ENCODE assay signal across 19 cellular contexts in the genomic region with DNA sequence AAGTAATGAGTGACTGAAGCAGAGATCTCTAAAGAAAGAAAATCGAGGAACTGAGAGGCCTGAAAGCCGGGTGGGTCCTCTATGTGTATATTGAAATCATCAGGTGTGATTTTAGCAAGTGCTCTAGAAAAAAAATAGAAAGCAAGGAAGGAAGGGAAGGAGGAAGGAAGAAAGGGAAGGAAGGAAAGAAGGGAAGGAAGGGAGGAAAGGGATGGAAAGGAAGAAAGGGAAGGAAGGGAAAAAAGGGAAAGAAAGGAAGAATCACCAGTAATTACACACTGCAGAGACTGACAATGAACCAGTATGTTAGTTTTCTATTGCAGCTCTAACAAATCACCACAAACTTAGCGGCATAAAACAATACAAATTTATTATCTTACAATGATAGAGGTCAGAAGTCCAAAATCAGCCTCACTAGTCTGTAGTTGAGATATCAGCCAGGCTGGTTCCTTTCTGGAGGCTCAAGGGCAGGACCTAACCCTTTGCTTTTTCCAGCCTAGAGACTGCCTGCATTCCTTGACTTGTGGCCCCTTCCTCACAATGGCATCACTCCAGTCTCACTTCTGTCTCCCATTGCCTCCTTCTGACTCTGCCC. TPM values are rescaled to one million over a fixed set of nuclear protein-coding genes. Genes with fewer than 3 reads are reported as not detected.
DNase-seq lines count a peak whose midpoint lies in the region; ATAC-seq and TF ChIP-seq lines count a peak whose summit lies in the region.
"Had no signal": no experiment of that assay in that cellular context is flagged by ENCODE, and none has a peak within 500 bp of the region (broad histone marks: within the 10 kb centered on the region; RNA-seq: fewer than 3 reads in every experiment).

No MANE protein-coding gene starts in this region.

- no peak overlapping the region for H4K91ac ChIP-seq in neuronal stem cell (ENCODE audit: low read depth, low read length, poor library complexity)

- H3K4me1 Mint-ChIP-seq in activated CD4-positive, alpha-beta memory T cell treated with anti-CD3 and anti-CD28 coated beads, Interleukin-2, amount 10 ng/mL, durations not matched to agents 7 days and 5 days = no peaks in the 10 kb centered on the region
- H3K4me1 Mint-ChIP-seq: B cell; CD4-positive, CD25-positive, alpha-beta regulatory T cell had no signal

- H3K18ac ChIP-seq in neuronal stem cell (ENCODE audit: low read length) = no peak overlapping the region

- peak overlapping the region; percentile 27 for H3K14ac ChIP-seq in neuronal stem cell (ENCODE audit: low read length)

- H3K27me3 Mint-ChIP-seq in activated CD4-positive, alpha-beta memory T cell treated with anti-CD3 and anti-CD28 coated beads, Interleukin-2, amount 10 ng/mL, durations not matched to agents 7 days and 5 days = no peaks in the 10 kb centered on the region

- no CpG with 5 or more reads among the region's 3 CpGs for WGBS in neuronal stem cell (ENCODE audit: extremely low coverage in 2 of 2, insufficient read length in 2 of 2, insufficient replicate concordance in 1 of 2), 2 donors

- CTCF ChIA-PET in HEK293 (lab: Yijun Ruan, JAX) = interaction anchor here (0.6 kb wide), 1 partner anchor 1225 kb away, joined by 3 read pairs; no protein-coding TSS in a partner anchor
- CTCF ChIA-PET in activated CD4-positive, alpha-beta memory T cell treated with anti-CD3 and anti-CD28 coated beads, Interleukin-2, amount 10 ng/mL, durations not matched to agents 7 days and 5 days (lab: Charles Lee) = no interaction called here

- H3K9me3 Mint-ChIP-seq in activated CD4-positive, alpha-beta memory T cell treated with anti-CD3 and anti-CD28 coated beads, Interleukin-2, amount 10 ng/mL, durations not matched to agents 7 days and 5 days = no peaks in the 10 kb centered on the region
- H3K9me3 Mint-ChIP-seq: CD8-positive, alpha-beta T cell; H9; HFFc6 had no signal

- no peak overlapping the region for H3K4ac ChIP-seq in neuronal stem cell (ENCODE audit: low read length)

- no peak overlapping the region for H2AFZ ChIP-seq in neuronal stem cell (ENCODE audit: low read length)
- H2AFZ ChIP-seq: GM23248 had no signal

- no peaks in the 10 kb centered on the region for H3K36me3 ChIP-seq in HEK293 (ENCODE audit: control insufficient read depth in 2 of 2, insufficient read depth in 1 of 2, low read length in 2 of 2)
- no peaks in the 10 kb centered on the region for H3K36me3 ChIP-seq in neuronal stem cell (replicated peaks in 1 of 2; ENCODE audit: control insufficient read depth in 2 of 2, insufficient read depth in 2 of 2, low read length in 2 of 2)
- H3K36me3 ChIP-seq: BLaER1 had no signal

- H3K4me2 ChIP-seq in neuronal stem cell (ENCODE audit: insufficient read depth, low read length, poor library complexity, severe bottlenecking) = no peak overlapping the region
- H3K4me2 ChIP-seq: BLaER1 had no signal

- peak in 1 of 2 donors; percentile 11 for DNase-seq in left colon
- DNase-seq in neuronal stem cell (ENCODE audit: low spot score) = no peak
- DNase-seq in retina = no peak
- DNase-seq in activated CD4-positive, alpha-beta memory T cell treated with anti-CD3 and anti-CD28 coated beads, Interleukin-2, amount 10 ng/mL, durations not matched to agents 7 days and 5 days = no peak
- DNase-seq: Caco-2; CD4-positive, CD25-positive, alpha-beta regulatory T cell; CD8-positive, alpha-beta T cell; DMS153; DND-41; GM23248; H9; HFFc6 had no signal

- H3K23ac ChIP-seq in neuronal stem cell (ENCODE audit: low read depth, low read length, poor library complexity) = no peak overlapping the region

- H3K27ac Mint-ChIP-seq in activated CD4-positive, alpha-beta memory T cell treated with anti-CD3 and anti-CD28 coated beads, Interleukin-2, amount 10 ng/mL, durations not matched to agents 7 days and 5 days = no peak overlapping the region
- H3K27ac Mint-ChIP-seq: B cell; CD4-positive, CD25-positive, alpha-beta regulatory T cell; CD8-positive, alpha-beta T cell; H9; HFFc6 had no signal

- no peak overlapping the region for H2BK120ac ChIP-seq in neuronal stem cell (ENCODE audit: low read depth, low read length)

- no peak overlapping the region for H2BK5ac ChIP-seq in neuronal stem cell (ENCODE audit: low read length)

- peak; percentile 97 for ATAC-seq in left colon
- ATAC-seq in HG02938 (IDR thresholded peaks at IDR 0.05; ENCODE audit: unreplicated experiment) = no peak
- ATAC-seq: CD8-positive, alpha-beta T cell; HCT116 had no signal

- intact Hi-C loops in left colon (cut with DNase I, micrococcal nuclease) = no loop called here

- H3K4me3 ChIP-seq in HEK293 (ENCODE audit: low read depth, low read length) = no peak overlapping the region
- H3K4me3 ChIP-seq in neuronal stem cell (ENCODE audit: low read length in 2 of 2) = no peak overlapping the region
- H3K4me3 ChIP-seq: BLaER1, GM23248 had no signal

- peaks cover 4% of the 10 kb centered on the region for H3K79me1 ChIP-seq in neuronal stem cell (ENCODE audit: low read depth, low read length)

- no peak for TF ChIP-seq CTCF in HEK293 (tag by site-specific recombination; IDR thresholded peaks at IDR 0.05)

- H2BK15ac ChIP-seq in neuronal stem cell (ENCODE audit: low read length) = no peak overlapping the region

- H2BK12ac ChIP-seq in neuronal stem cell (ENCODE audit: low read length) = no peak overlapping the region

- no peaks in the 10 kb centered on the region for H3K27me3 ChIP-seq in neuronal stem cell (ENCODE audit: control insufficient read depth in 3 of 3, insufficient read depth in 3 of 3, low read depth in 1 of 3, low read length in 3 of 3)
- H3K27me3 ChIP-seq: BLaER1 had no signal

- no peak overlapping the region for H4K8ac ChIP-seq in neuronal stem cell (ENCODE audit: low read depth, low read length)

- no peak overlapping the region for H3K9ac ChIP-seq in neuronal stem cell (ENCODE audit: low read depth, low read length, poor library complexity)
- H3K9ac ChIP-seq: BLaER1, GM23248 had no signal

- H3K27ac ChIP-seq in HEK293 (ENCODE audit: extremely low read depth, low read depth, low read length) (no peak overlapping the region), neuronal stem cell (replicated peaks; ENCODE audit: low read length) (no peak overlapping the region)
- H3K27ac ChIP-seq: 22Rv1, BLaER1, C4-2B, GM23248 had no signal

- H3K9me3 ChIP-seq in HEK293 (ENCODE audit: control insufficient read depth, insufficient read depth, low read depth, low read length) (no peaks in the 10 kb centered on the region), neuronal stem cell (replicated peaks in 1 of 2; ENCODE audit: control insufficient read depth in 2 of 2, insufficient read depth in 1 of 2, low read depth in 1 of 2, low read length in 2 of 2) (peaks cover 0 to 5% of the 10 kb centered on the region in 2 donors)
- H3K9me3 ChIP-seq: BLaER1 had no signal

- H3K36me3 Mint-ChIP-seq in activated CD4-positive, alpha-beta memory T cell treated with anti-CD3 and anti-CD28 coated beads, Interleukin-2, amount 10 ng/mL, durations not matched to agents 7 days and 5 days (ENCODE audit: low read depth) = no peaks in the 10 kb centered on the region
- H3K36me3 Mint-ChIP-seq: CD4-positive, CD25-positive, alpha-beta regulatory T cell; CD8-positive, alpha-beta T cell had no signal

- H3K4me1 ChIP-seq in HEK293 (ENCODE audit: control insufficient read depth, insufficient read depth, low read length) (peaks cover 16% of the 10 kb centered on the region), neuronal stem cell (ENCODE audit: control insufficient read depth in 2 of 2, insufficient read depth in 1 of 2, low read depth in 1 of 2, low read length in 2 of 2) (peaks cover 4% of the 10 kb centered on the region in 2 donors)
- H3K4me1 ChIP-seq: BLaER1, Caco-2 had no signal

- H2AK5ac ChIP-seq in neuronal stem cell (ENCODE audit: low read depth, low read length) = no peak overlapping the region

- H3K4me3 Mint-ChIP-seq in activated CD4-positive, alpha-beta memory T cell treated with anti-CD3 and anti-CD28 coated beads, Interleukin-2, amount 10 ng/mL, durations not matched to agents 7 days and 5 days = no peak overlapping the region
- H3K4me3 Mint-ChIP-seq: B cell; CD4-positive, CD25-positive, alpha-beta regulatory T cell; CD8-positive, alpha-beta T cell; H9; HFFc6 had no signal

- POLR2A ChIA-PET in HEK293 (lab: Yijun Ruan, JAX) = no interaction called here
- POLR2A ChIA-PET in activated CD4-positive, alpha-beta memory T cell treated with anti-CD3 and anti-CD28 coated beads, Interleukin-2, amount 10 ng/mL, durations not matched to agents 7 days and 5 days (lab: Charles Lee) = no interaction called here

TF ChIP-seq in HEK293, 187 proteins besides CTCF, POLR2A, EP300 and RAD21 (continues in another document):
- TF ChIP-seq ZNF366 (tag by site-specific recombination; conservative IDR thresholded peaks at IDR 0.05) = peak; percentile 61; the same call in 1 of the 2 replicates
- TF ChIP-seq, protein P1, sequence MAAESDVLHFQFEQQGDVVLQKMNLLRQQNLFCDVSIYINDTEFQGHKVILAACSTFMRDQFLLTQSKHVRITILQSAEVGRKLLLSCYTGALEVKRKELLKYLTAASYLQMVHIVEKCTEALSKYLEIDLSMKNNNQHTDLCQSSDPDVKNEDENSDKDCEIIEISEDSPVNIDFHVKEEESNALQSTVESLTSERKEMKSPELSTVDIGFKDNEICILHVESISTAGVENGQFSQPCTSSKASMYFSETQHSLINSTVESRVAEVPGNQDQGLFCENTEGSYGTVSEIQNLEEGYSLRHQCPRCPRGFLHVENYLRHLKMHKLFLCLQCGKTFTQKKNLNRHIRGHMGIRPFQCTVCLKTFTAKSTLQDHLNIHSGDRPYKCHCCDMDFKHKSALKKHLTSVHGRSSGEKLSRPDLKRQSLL (tag by site-specific recombination; IDR thresholded peaks at IDR 0.05) = no peak
- no peak for TF ChIP-seq SALL2 (tag by site-specific recombination; IDR thresholded peaks at IDR 0.05; ENCODE audit: borderline replicate concordance)
- TF ChIP-seq, protein P2, sequence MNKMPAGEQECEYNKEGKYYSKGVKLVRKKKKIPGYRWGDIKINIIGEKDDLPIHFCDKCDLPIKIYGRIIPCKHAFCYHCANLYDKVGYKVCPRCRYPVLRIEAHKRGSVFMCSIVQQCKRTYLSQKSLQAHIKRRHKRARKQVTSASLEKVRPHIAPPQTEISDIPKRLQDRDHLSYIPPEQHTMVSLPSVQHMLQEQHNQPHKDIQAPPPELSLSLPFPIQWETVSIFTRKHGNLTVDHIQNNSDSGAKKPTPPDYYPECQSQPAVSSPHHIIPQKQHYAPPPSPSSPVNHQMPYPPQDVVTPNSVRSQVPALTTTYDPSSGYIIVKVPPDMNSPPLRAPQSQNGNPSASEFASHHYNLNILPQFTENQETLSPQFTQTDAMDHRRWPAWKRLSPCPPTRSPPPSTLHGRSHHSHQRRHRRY (tag by site-specific recombination; IDR thresholded peaks at IDR 0.05) = no peak

RNA-seq across cellular contexts. Expression of a gene that starts 47.3 kb away (rescaled TPM):
- total RNA-seq in left colon = 10 to 100 TPM; 46.2 to 49.9 TPM
- 10.3 TPM for polyA plus RNA-seq in neuronal stem cell (2013, experiment 1 of 2)
- polyA plus RNA-seq in neuronal stem cell (2013, experiment 2 of 2) = 10.3 TPM
- 1 to 10 TPM; 3.1 TPM for total RNA-seq in activated CD4-positive, alpha-beta memory T cell treated with anti-CD3 and anti-CD28 coated beads, Interleukin-2, amount 10 ng/mL, durations not matched to agents 7 days and 5 days

Comparison
In these comparisons a context has a peak if more than half of its experiments do, and no peak if none do; other contexts are left out.
1. RNA of a gene that starts 47.3 kb away (total RNA-seq): 46.2 to 49.9 TPM in left colon; 3.1 TPM in activated CD4-positive, alpha-beta memory T cell treated with anti-CD3 and anti-CD28 coated beads, Interleukin-2, amount 10 ng/mL, durations not matched to agents 7 days and 5 days; every median in the first group is over 10 times any median in the second.